ENCODE assay signal across 20 cellular contexts in genomic region chr17:81434079-81434478, GRCh38. TPM values are rescaled to one million over a fixed set of nuclear protein-coding genes. Genes with fewer than 3 reads are reported as not detected.
DNase-seq lines count a peak whose midpoint lies in the region; ATAC-seq and TF ChIP-seq lines count a peak whose summit lies in the region.
"Had no signal": no experiment of that assay in that cellular context is flagged by ENCODE, and none has a peak within 500 bp of the region (broad histone marks: within the 10 kb centered on the region; RNA-seq: fewer than 3 reads in every experiment).

No MANE protein-coding gene starts in this region.

- H3K36me3 ChIP-seq in BLaER1 (peaks cover 30% of the 10 kb centered on the region; the same call in 1 of the 2 replicates), KOPT-K1 (ENCODE audit: insufficient read depth, low read length) (peaks cover 19% of the 10 kb centered on the region), osteoblast (ENCODE audit: insufficient read depth, low read length) (no peaks in the 10 kb centered on the region), mammary epithelial cell (ENCODE audit: insufficient read depth, low read length) (no peaks in the 10 kb centered on the region)
- H3K36me3 ChIP-seq: SJSA1 had no signal

- no peak for TF ChIP-seq CTCF in osteoblast (IDR thresholded peaks at IDR 0.05; ENCODE audit: extremely low read depth, low read depth, low read length)
- no peak for TF ChIP-seq CTCF in mammary epithelial cell (conservative IDR thresholded peaks at IDR 0.05 in 1 of 2, IDR thresholded peaks at IDR 0.05 in 1 of 2; ENCODE audit: extremely low read depth in 1 of 2, insufficient read depth in 1 of 2, low read depth in 1 of 2, low read length in 2 of 2)

- 87% methylated on average over 8 of the region's 15 CpGs for whole genome bisulfite sequencing in mammary epithelial cell (ENCODE audit: low coverage, missing lambda C conversion rate)

- no peaks in the 10 kb centered on the region for H3K79me2 ChIP-seq in osteoblast (ENCODE audit: insufficient read depth, low read length)
- H3K79me2 ChIP-seq in mammary epithelial cell (ENCODE audit: insufficient read depth, low read length): no peaks in the 10 kb centered on the region
- H3K79me2 ChIP-seq: hepatocyte had no signal

- in situ Hi-C loops in mammary epithelial cell (cut with MboI; ENCODE audit: low sequenced_read_pairs in 2 of 2): no loop called here

- H3K9me3 ChIP-seq in BLaER1 (no peaks in the 10 kb centered on the region), KOPT-K1 (ENCODE audit: insufficient read depth, low read length, poor library complexity, severe bottlenecking) (no peaks in the 10 kb centered on the region), osteoblast (ENCODE audit: low read depth, low read length) (no peaks in the 10 kb centered on the region), mammary epithelial cell (replicated peaks; ENCODE audit: insufficient read depth, low read length) (no peaks in the 10 kb centered on the region)
- H3K9me3 ChIP-seq: SJSA1 had no signal

- DNase-seq in fibroblast of gingiva (ENCODE audit: low read depth) (peak; percentile 32), osteoblast (ENCODE audit: insufficient read length, low spot score, missing footprints) (peak; percentile 98), mammary epithelial cell (no peak), caudate nucleus (lab: John Stamatoyannopoulos, UW) (no peak)
- DNase-seq: activated CD8-positive, alpha-beta memory T cell treated with anti-CD3 and anti-CD28 coated beads, Interleukin-2, amount 10 ng/mL, durations not matched to agents 7 days and 5 days; activated effector memory CD4-positive, alpha-beta T cell treated with Interleukin-2 at 50 U/mL for 16 hours; amniotic stem cell; cerebellar nuclear complex; GF-D8; NCI-H2081 treated with DMSO at 0.1 percent for 48 hours; NCI-H524 treated with DMSO at 0.1 percent for 48 hours; nucleus accumbens; stimulated activated CD4-positive, alpha-beta T cell treated with anti-CD3 and anti-CD28 coated beads, Interleukin-4, amount 100 ng/mL, for 1 hour; T-helper 9 cell had no signal

- CTCF ChIA-PET in mammary epithelial cell (lab: Charles Lee; ENCODE audit: low non-redundant PET): no interaction called here

- no peaks in the 10 kb centered on the region for H3K27me3 ChIP-seq in BLaER1
- H3K27me3 ChIP-seq in osteoblast (ENCODE audit: insufficient read depth, low read length): no peaks in the 10 kb centered on the region
- no peaks in the 10 kb centered on the region for H3K27me3 ChIP-seq in mammary epithelial cell (ENCODE audit: insufficient read depth, low read length)
- H3K27me3 ChIP-seq: hepatocyte, SJSA1 had no signal

- H2AFZ ChIP-seq in osteoblast (ENCODE audit: low read length): no peak overlapping the region
- H2AFZ ChIP-seq in mammary epithelial cell (ENCODE audit: low read depth, low read length): no peak overlapping the region
- H2AFZ ChIP-seq: hepatocyte had no signal

- dilution Hi-C loops in mammary epithelial cell (cut with HindIII; ENCODE audit: low sequenced_read_pairs): no loop called here

- H4K20me1 ChIP-seq in BLaER1: peaks cover 50% of the 10 kb centered on the region; the same call in 1 of the 2 replicates
- H4K20me1 ChIP-seq in osteoblast (ENCODE audit: insufficient read depth, low read length): peaks cover 20% of the 10 kb centered on the region
- peaks cover 2% of the 10 kb centered on the region for H4K20me1 ChIP-seq in mammary epithelial cell (ENCODE audit: insufficient read depth, low read length)

- no TSS peak for BruUV-seq in mammary epithelial cell (replicated peaks; lab: Mats Ljungman, UMichigan)

- peak overlapping the region; percentile 52; the same call in 1 of the 2 replicates for H3K4me3 ChIP-seq in BLaER1
- no peak overlapping the region for H3K4me3 ChIP-seq in osteoblast (ENCODE audit: insufficient read depth, low read length)
- no peak overlapping the region for H3K4me3 ChIP-seq in mammary epithelial cell (replicated peaks in 1 of 3; ENCODE audit: insufficient read depth in 1 of 3, low read depth in 2 of 3, low read length in 3 of 3)
- H3K4me3 ChIP-seq: hepatocyte, SJSA1 had no signal

- intact Hi-C loops in mammary epithelial cell (cut with micrococcal nuclease): no loop called here

- peak overlapping the region; percentile 75 for H3K9ac ChIP-seq in BLaER1
- H3K9ac ChIP-seq in mammary epithelial cell (ENCODE audit: insufficient read depth, low read length): no peak overlapping the region

- peak overlapping the region; percentile 93 for H3K4me2 ChIP-seq in BLaER1
- no peak overlapping the region for H3K4me2 ChIP-seq in osteoblast (ENCODE audit: insufficient read depth, low read length)
- no peak overlapping the region for H3K4me2 ChIP-seq in mammary epithelial cell (ENCODE audit: insufficient read depth, low read depth, low read length)
- H3K4me2 ChIP-seq: hepatocyte had no signal

- peaks cover 92% of the 10 kb centered on the region for H3K4me1 ChIP-seq in BLaER1
- H3K4me1 ChIP-seq in osteoblast (ENCODE audit: insufficient read depth, low read length): peaks cover 11% of the 10 kb centered on the region
- peaks cover 21% of the 10 kb centered on the region for H3K4me1 ChIP-seq in mammary epithelial cell (ENCODE audit: insufficient read depth, low read length)

- H3K27ac ChIP-seq in BLaER1 (peak overlapping the region; percentile 91), KOPT-K1 (ENCODE audit: low read depth, low read length, poor library complexity, severe bottlenecking) (peak overlapping the region; percentile 91), osteoblast (ENCODE audit: low read depth, low read length) (no peak overlapping the region), mammary epithelial cell (ENCODE audit: insufficient read depth, low read depth, low read length) (no peak overlapping the region), caudate nucleus (ENCODE audit: low read depth, low read length) (no peak overlapping the region)
- H3K27ac ChIP-seq: hepatocyte, SJSA1 had no signal

- ATAC-seq in HG02870 (IDR thresholded peaks at IDR 0.05; ENCODE audit: unreplicated experiment) (no peak), HG02610 (IDR thresholded peaks at IDR 0.05; ENCODE audit: unreplicated experiment) (no peak)
- ATAC-seq: activated CD8-positive, alpha-beta memory T cell treated with anti-CD3 and anti-CD28 coated beads, Interleukin-2, amount 10 ng/mL, durations not matched to agents 7 days and 5 days had no signal

RNA-seq across cellular contexts. Expression of gene BAHCC1, which starts 38.8 kb away (rescaled TPM):
- total RNA-seq in osteoblast: 11.2 and 11.5 TPM in 2 replicates
- 1 to 10 TPM; 2.2 to 9.1 TPM for total RNA-seq in mammary epithelial cell
- 1.6 TPM for polyA plus RNA-seq in mammary epithelial cell
- polyA minus RNA-seq in mammary epithelial cell: 0.67 TPM

Comparison
In these comparisons a context has a peak if more than half of its experiments do, and no peak if none do; other contexts are left out.
1. H3K27ac ChIP-seq: peak in BLaER1 (single experiment) and KOPT-K1 (single experiment); none in osteoblast (single experiment), mammary epithelial cell (single experiment) and caudate nucleus (single experiment).
2. DNase-seq: peak in fibroblast of gingiva (single experiment) and osteoblast (single experiment); none in mammary epithelial cell (single experiment) and caudate nucleus (0 of 61).